18 cellular contexts compared by ENCODE assay signal in the genomic region with DNA sequence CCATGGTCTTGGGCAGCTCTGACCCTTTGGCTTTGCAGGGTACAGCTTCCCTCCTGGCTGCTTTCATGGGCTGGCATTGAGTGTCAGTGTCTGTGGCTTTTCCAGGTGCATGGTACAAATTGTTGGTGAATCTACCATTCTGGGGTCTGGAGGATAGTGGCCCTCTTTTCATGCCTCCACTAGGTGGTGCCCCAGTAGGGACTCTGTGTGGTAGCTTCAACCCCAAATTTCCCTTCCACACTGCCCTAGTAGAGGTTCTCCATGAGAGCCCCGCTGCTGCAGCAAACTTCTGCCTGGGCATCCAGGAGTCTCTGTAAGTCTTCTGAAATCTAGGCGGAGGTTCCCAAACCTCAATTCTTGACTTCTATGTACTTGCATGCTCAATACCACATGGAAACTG.
DNase-seq lines count a peak whose midpoint lies in the region; ATAC-seq and TF ChIP-seq lines count a peak whose summit lies in the region.
"Had no signal": no experiment of that assay in that cellular context is flagged by ENCODE, and none has a peak within 500 bp of the region (broad histone marks: within the 10 kb centered on the region; RNA-seq: fewer than 3 reads in every experiment).

No MANE protein-coding gene starts in this region.

- H3K9me3 Mint-ChIP-seq in endodermal cell (peaks cover 28% of the 10 kb centered on the region), neural progenitor cell (peaks cover 25% of the 10 kb centered on the region)

- CTCF ChIA-PET in OCI-LY7 (lab: Charles Lee; ENCODE audit: unreplicated experiment), result no interaction called here

- no peak overlapping the region for H2AFZ ChIP-seq in OCI-LY7 (ENCODE audit: low read length)
- no peak overlapping the region for H2AFZ ChIP-seq in neural progenitor cell (replicated peaks)

- no peak overlapping the region for H3K4me3 Mint-ChIP-seq in endodermal cell
- no peak overlapping the region for H3K4me3 Mint-ChIP-seq in neural progenitor cell
- H3K4me3 Mint-ChIP-seq: B cell; CD4-positive, alpha-beta memory T cell had no signal

- H3K27me3 Mint-ChIP-seq in endodermal cell (ENCODE audit: insufficient read depth) (peaks cover 3% of the 10 kb centered on the region), neural progenitor cell (ENCODE audit: insufficient read depth, low read depth) (peaks cover 2% of the 10 kb centered on the region)
- H3K27me3 Mint-ChIP-seq: B cell; CD4-positive, alpha-beta memory T cell had no signal

- H3K9ac ChIP-seq in endodermal cell (ENCODE audit: extremely low read depth, low read length, poor library complexity, severe bottlenecking), result no peak overlapping the region
- no peak overlapping the region for H3K9ac ChIP-seq in neural progenitor cell

- no peak overlapping the region for H3K27ac ChIP-seq in C4-2B
- H3K27ac ChIP-seq in OCI-LY7 (ENCODE audit: low read depth, low read length, poor library complexity, severe bottlenecking), result no peak overlapping the region
- H3K27ac ChIP-seq in endodermal cell (ENCODE audit: low read depth, low read length), result no peak overlapping the region
- no peak overlapping the region for H3K27ac ChIP-seq in substantia nigra (ENCODE audit: low read depth, low read length, poor library complexity, severe bottlenecking)
- no peak overlapping the region for H3K27ac ChIP-seq in neural progenitor cell
- H3K27ac ChIP-seq: RWPE1 had no signal

- H3K79me2 ChIP-seq in OCI-LY7 (ENCODE audit: insufficient read depth, low read depth, low read length) (no peaks in the 10 kb centered on the region), neural progenitor cell (ENCODE audit: low read depth) (no peaks in the 10 kb centered on the region)

- no peak overlapping the region for H3K4me2 ChIP-seq in OCI-LY7 (ENCODE audit: low read length)
- no peak overlapping the region for H3K4me2 ChIP-seq in neural progenitor cell

- H3K36me3 Mint-ChIP-seq in endodermal cell (ENCODE audit: low read depth) (peaks cover 5% of the 10 kb centered on the region), neural progenitor cell (no peaks in the 10 kb centered on the region)
- H3K36me3 Mint-ChIP-seq: CD4-positive, alpha-beta memory T cell had no signal

- H3K9me3 ChIP-seq in OCI-LY7 (ENCODE audit: low read length) (no peaks in the 10 kb centered on the region), endodermal cell (ENCODE audit: control insufficient read depth, low read length) (peaks cover 5% of the 10 kb centered on the region), neural progenitor cell (ENCODE audit: low read depth) (no peaks in the 10 kb centered on the region)

- H3K27me3 ChIP-seq in endodermal cell (ENCODE audit: control insufficient read depth, insufficient read depth, low read length, poor library complexity, severe bottlenecking), result no peaks in the 10 kb centered on the region
- H3K27me3 ChIP-seq in neural progenitor cell, result no peaks in the 10 kb centered on the region

- H3K4me1 Mint-ChIP-seq in endodermal cell (peaks cover 32% of the 10 kb centered on the region), neural progenitor cell (peaks cover 16% of the 10 kb centered on the region)
- H3K4me1 Mint-ChIP-seq: B cell; CD4-positive, alpha-beta memory T cell had no signal

- no peaks in the 10 kb centered on the region for H4K20me1 ChIP-seq in OCI-LY7 (ENCODE audit: insufficient read depth, low read length)
- H4K20me1 ChIP-seq in neural progenitor cell (ENCODE audit: low read depth), result no peaks in the 10 kb centered on the region

- H3K36me3 ChIP-seq in OCI-LY7 (ENCODE audit: insufficient read depth, low read length), result no peaks in the 10 kb centered on the region
- H3K36me3 ChIP-seq in endodermal cell (ENCODE audit: control insufficient read depth, insufficient read depth, low read length), result no peaks in the 10 kb centered on the region
- no peaks in the 10 kb centered on the region for H3K36me3 ChIP-seq in neural progenitor cell

- ATAC-seq in esophagus mucosa, result no peak
- ATAC-seq: PC-3 had no signal

- no peak overlapping the region for H3K4me3 ChIP-seq in OCI-LY7 (ENCODE audit: low read depth, low read length, poor library complexity, severe bottlenecking)
- H3K4me3 ChIP-seq in endodermal cell (ENCODE audit: low read length), result no peak overlapping the region
- H3K4me3 ChIP-seq in neural progenitor cell, result no peak overlapping the region

- DNase-seq in OCI-LY7 (ENCODE audit: low spot score) (no peak), endodermal cell (peak; percentile 51), substantia nigra (lab: John Stamatoyannopoulos, UW) (no peak), neural progenitor cell (ENCODE audit: low spot score) (no peak), AG08395 (ENCODE audit: low spot score) (no peak)
- DNase-seq: Calu3; CD4-positive, alpha-beta memory T cell; GF-D8; NCI-H1417; NCI-H187 treated with DMSO at 0.1 percent for 48 hours; NCI-H345; NCI-H526 treated with DMSO at 0.1 percent for 48 hours; PC-3 had no signal

- peaks cover 17% of the 10 kb centered on the region for H3F3A ChIP-seq in neural progenitor cell (ENCODE audit: low read depth)

- POLR2A ChIA-PET in OCI-LY7 (lab: Charles Lee), result no interaction called here

- WGBS in endodermal cell (ENCODE audit: insufficient coverage in 1 of 2, insufficient read length in 1 of 2), 2 experiments, result 96 to 100% methylated on average over 1 to 2 of the region's 2 CpGs

- BruUV-seq in OCI-LY7 (replicated peaks; lab: Mats Ljungman, UMichigan), result no TSS peak

- H3K4me1 ChIP-seq in OCI-LY7 (ENCODE audit: insufficient read depth, low read length, poor library complexity, severe bottlenecking), result no peaks in the 10 kb centered on the region
- peaks cover 2% of the 10 kb centered on the region for H3K4me1 ChIP-seq in endodermal cell (ENCODE audit: control insufficient read depth, insufficient read depth, low read length)
- H3K4me1 ChIP-seq in neural progenitor cell, result peaks cover 28% of the 10 kb centered on the region

- H3K9me2 ChIP-seq in OCI-LY7 (ENCODE audit: insufficient read depth, low read length), result no peaks in the 10 kb centered on the region

- intact Hi-C loops in OCI-LY7 (cut with micrococcal nuclease; ENCODE audit: unreplicated experiment), result no loop called here

- H3K27ac Mint-ChIP-seq in endodermal cell (no peak overlapping the region), neural progenitor cell (no peak overlapping the region)
- H3K27ac Mint-ChIP-seq: B cell; CD4-positive, alpha-beta memory T cell had no signal

- peak; percentile 18; the same call in 1 of the 2 replicates for TF ChIP-seq CTCF in C4-2B (conservative IDR thresholded peaks at IDR 0.05)
- peak; percentile 22 for TF ChIP-seq CTCF in GM12873 (IDR thresholded peaks at IDR 0.05; ENCODE audit: insufficient read depth, low read depth, low read length, missing control alignments)
- TF ChIP-seq CTCF in OCI-LY7 (conservative IDR thresholded peaks at IDR 0.05; ENCODE audit: low read length), result peak; percentile 42; the same call in 1 of the 2 replicates
- TF ChIP-seq CTCF in endodermal cell (conservative IDR thresholded peaks at IDR 0.05), result peak; percentile 44
- TF ChIP-seq CTCF in neural progenitor cell (IDR thresholded peaks at IDR 0.05), result no peak
